ENCODE assay signal across 18 cellular contexts in the genomic region with DNA sequence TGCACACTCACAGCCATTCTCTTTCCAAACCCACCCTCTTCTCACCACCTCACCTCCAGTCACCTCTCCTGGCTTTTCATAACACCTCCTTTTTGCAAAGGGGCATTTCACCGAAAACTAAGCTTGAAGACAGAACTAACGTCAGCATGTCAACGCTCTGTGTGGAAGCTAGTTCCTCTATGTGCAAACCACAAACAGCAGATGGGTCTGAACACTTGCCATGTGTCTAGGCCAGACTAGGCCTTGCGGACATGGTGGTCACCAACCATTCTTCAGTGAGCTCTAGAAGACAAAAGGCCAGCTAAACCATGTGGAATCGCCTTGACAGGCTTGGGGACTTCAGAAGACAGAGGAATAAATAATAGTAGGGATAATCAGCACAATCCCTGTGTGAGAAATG.
"Had no signal": no experiment of that assay in that cellular context is flagged by ENCODE, and none has a peak within 500 bp of the region (broad histone marks: within the 10 kb centered on the region; RNA-seq: fewer than 3 reads in every experiment).

No MANE protein-coding gene starts in this region.

- H3K9me3 ChIP-seq: esophagus squamous epithelium, right atrium auricular region, suprapubic skin had no signal

- H3K9me3 Mint-ChIP-seq: activated B cell treated with CpG ODN at 0.5 μM for 24 hours; activated T-helper 1 cell treated with anti-CD3 and anti-CD28 coated beads, Interleukin-12 subunit alpha, Interleukin-12 subunit beta, Interleukin-2, Interleukin-4 antibody, amounts not matched to agents 30 ng/mL and 10 ng/mL and 1 ng/mL, durations not matched to agents 14 hours and 24 hours and 36 hours; stimulated activated naive CD8-positive, alpha-beta T cell treated with anti-CD3 and anti-CD28 coated beads, Interleukin-15, Interleukin-2, amounts not matched to agents 100 ng/mL and 50 ng/mL, for 24 hours had no signal

- H3K36me3 Mint-ChIP-seq: activated naive CD8-positive, alpha-beta T cell treated with anti-CD3 and anti-CD28 coated beads, Interleukin-2, amount 10 ng/mL, durations not matched to agents 7 days and 5 days; brain had no signal

- H3K4me3 Mint-ChIP-seq: activated B cell treated with CpG ODN at 0.5 μM for 24 hours; activated naive CD8-positive, alpha-beta T cell treated with anti-CD3 and anti-CD28 coated beads, Interleukin-2, amount 10 ng/mL, durations not matched to agents 7 days and 5 days; activated T-helper 1 cell treated with anti-CD3 and anti-CD28 coated beads, Interleukin-12 subunit alpha, Interleukin-12 subunit beta, Interleukin-2, Interleukin-4 antibody, amounts not matched to agents 30 ng/mL and 10 ng/mL and 1 ng/mL, durations not matched to agents 14 hours and 24 hours and 36 hours; brain; central memory CD8-positive, alpha-beta T cell; nephron; stimulated activated naive CD8-positive, alpha-beta T cell treated with anti-CD3 and anti-CD28 coated beads, Interleukin-15, Interleukin-2, amounts not matched to agents 100 ng/mL and 50 ng/mL, for 24 hours; T-helper 17 cell had no signal

- DNase-seq: activated B cell treated with CpG ODN at 0.5 μM for 24 hours; activated CD4-positive, alpha-beta T cell treated with anti-CD3 and anti-CD28 coated beads for 48 hours; activated CD8-positive, alpha-beta memory T cell treated with anti-CD3 and anti-CD28 coated beads, Interleukin-2, amount 50 U/mL, for 48 hours; activated naive CD8-positive, alpha-beta T cell treated with anti-CD3 and anti-CD28 coated beads, Interleukin-2, amount 10 ng/mL, durations not matched to agents 7 days and 5 days; effector CD4-positive, alpha-beta T cell; esophagus squamous epithelium; hypothalamus; small intestine; T-helper 17 cell; trophoblast cell had no signal

- H3K27me3 ChIP-seq: esophagus squamous epithelium, right atrium auricular region, suprapubic skin had no signal

- H3K36me3 ChIP-seq: esophagus squamous epithelium, right atrium auricular region, suprapubic skin had no signal

- H3K27ac ChIP-seq: coronary artery, esophagus squamous epithelium, right atrium auricular region, suprapubic skin had no signal

- H3K27ac Mint-ChIP-seq: activated B cell treated with CpG ODN at 0.5 μM for 24 hours; activated naive CD8-positive, alpha-beta T cell treated with anti-CD3 and anti-CD28 coated beads, Interleukin-2, amount 10 ng/mL, durations not matched to agents 7 days and 5 days; activated T-helper 1 cell treated with anti-CD3 and anti-CD28 coated beads, Interleukin-12 subunit alpha, Interleukin-12 subunit beta, Interleukin-2, Interleukin-4 antibody, amounts not matched to agents 30 ng/mL and 10 ng/mL and 1 ng/mL, durations not matched to agents 14 hours and 24 hours and 36 hours; brain; nephron; stimulated activated naive CD8-positive, alpha-beta T cell treated with anti-CD3 and anti-CD28 coated beads, Interleukin-15, Interleukin-2, amounts not matched to agents 100 ng/mL and 50 ng/mL, for 24 hours; T-helper 17 cell had no signal

- H3K4me3 ChIP-seq: coronary artery, esophagus squamous epithelium, right atrium auricular region, suprapubic skin had no signal

- ATAC-seq: T-helper 17 cell had no signal

- H3K4me1 Mint-ChIP-seq: activated B cell treated with CpG ODN at 0.5 μM for 24 hours; activated naive CD8-positive, alpha-beta T cell treated with anti-CD3 and anti-CD28 coated beads, Interleukin-2, amount 10 ng/mL, durations not matched to agents 7 days and 5 days; brain; central memory CD8-positive, alpha-beta T cell; nephron; T-helper 17 cell had no signal

- H3K4me1 ChIP-seq: esophagus squamous epithelium, right atrium auricular region, suprapubic skin had no signal
